21 cellular contexts compared by ENCODE assay signal in the genomic region with DNA sequence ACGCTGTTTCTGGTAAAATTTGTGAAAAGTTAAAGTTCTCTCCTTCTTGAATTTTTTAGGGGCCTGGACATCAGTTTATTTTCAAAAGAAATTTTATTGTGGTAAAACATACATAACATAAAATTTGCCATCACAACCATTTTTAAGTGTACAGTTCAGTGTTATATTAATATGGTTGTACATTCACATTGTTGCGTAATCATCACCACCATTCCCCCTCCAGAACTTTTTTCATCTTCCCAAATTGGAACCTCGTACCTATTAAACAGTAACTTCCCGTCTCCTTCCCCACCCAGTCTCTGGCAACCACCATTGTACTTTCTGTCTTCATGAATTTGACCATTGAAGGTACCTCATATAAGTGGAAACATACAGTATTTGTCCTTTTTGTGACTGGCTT.
"Had no signal": no experiment of that assay in that cellular context is flagged by ENCODE, and none has a peak within 500 bp of the region (broad histone marks: within the 10 kb centered on the region; RNA-seq: fewer than 3 reads in every experiment).

No MANE protein-coding gene starts in this region.

- H3K27ac ChIP-seq: dorsolateral prefrontal cortex, gastrocnemius medialis, ovary, psoas muscle, skin epidermis, spleen, testis, tibial artery had no signal

- ATAC-seq: gastrocnemius medialis; left lobe of liver; natural killer cell; psoas muscle; right cardiac atrium; stimulated activated memory B cell treated with anti-CD40 and anti-IgM and Interleukin-4, amounts not matched to agents 10 μg/mL and 1 μg/mL and 100 μg/mL, for 72 hours; stimulated activated naive CD8-positive, alpha-beta T cell treated with anti-CD3 and anti-CD28 coated beads, Interleukin-15, Interleukin-2, amounts not matched to agents 100 U/mL and 50 U/mL, for 24 hours had no signal

- H3K36me3 ChIP-seq: gastrocnemius medialis, ovary had no signal

- H3K27me3 ChIP-seq: dorsolateral prefrontal cortex, gastrocnemius medialis, ovary, spleen, testis, tibial artery had no signal

- H3K4me3 ChIP-seq: dorsolateral prefrontal cortex, gastrocnemius medialis, lung, ovary, psoas muscle, skin epidermis, spleen, testis, tibial artery had no signal

- H3K9me3 ChIP-seq: ovary, testis had no signal

- DNase-seq: dorsolateral prefrontal cortex; effector CD4-positive, alpha-beta T cell; gastrocnemius medialis; head of caudate nucleus; kidney; natural killer cell; occipital lobe; ovary; posterior cingulate gyrus; psoas muscle; right cardiac atrium; spleen; stimulated activated CD4-positive, alpha-beta T cell treated with anti-CD3 and anti-CD28 coated beads, Interleukin-4, amount 100 ng/mL, for 4 hours; stimulated activated naive CD8-positive, alpha-beta T cell treated with anti-CD3 and anti-CD28 coated beads, Interleukin-15, Interleukin-2, amounts not matched to agents 100 U/mL and 50 U/mL, for 24 hours; substantia nigra; testis; tibial artery had no signal

- FAIRE-seq: kidney had no signal

- H3K4me1 ChIP-seq: gastrocnemius medialis, psoas muscle, spleen, testis, tibial artery had no signal
